In the genomic region with DNA sequence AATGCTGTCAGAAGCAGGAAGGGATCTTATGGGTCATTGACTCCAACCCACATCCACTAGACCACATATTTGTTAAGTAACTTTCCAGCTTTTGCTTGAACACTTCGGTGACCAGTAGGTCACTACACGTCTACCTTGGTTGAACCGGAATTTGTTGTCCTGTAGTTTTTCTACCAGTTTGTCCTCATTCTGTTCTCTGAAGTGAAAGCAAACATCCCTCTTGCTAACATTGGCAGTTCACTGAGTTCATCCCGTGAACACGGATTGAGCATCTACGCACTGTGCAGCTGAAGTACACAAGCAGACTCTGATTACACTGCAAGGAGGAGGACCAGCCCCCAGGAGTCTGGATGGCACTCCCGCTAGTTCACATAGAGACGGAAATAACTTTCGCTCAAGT, we compare ENCODE assay signal across 16 cellular contexts.
DNase-seq lines count a peak whose midpoint lies in the region; ATAC-seq, FAIRE-seq and TF ChIP-seq lines count a peak whose summit lies in the region.
"Had no signal": no experiment of that assay in that cellular context is flagged by ENCODE, and none has a peak within 500 bp of the region (broad histone marks: within the 10 kb centered on the region; RNA-seq: fewer than 3 reads in every experiment).

No MANE protein-coding gene starts in this region.

- H4K20me1 ChIP-seq in neural cell (ENCODE audit: insufficient read depth): no peaks in the 10 kb centered on the region

- no peaks in the 10 kb centered on the region for H3K9me2 ChIP-seq in neural cell (ENCODE audit: insufficient read depth, low read length)

- H3K4me1 Mint-ChIP-seq in WTC11: peaks cover 57% of the 10 kb centered on the region
- H3K4me1 Mint-ChIP-seq: activated CD4-positive, alpha-beta memory T cell treated with anti-CD3 and anti-CD28 coated beads, Interleukin-2, amount 10 ng/mL, durations not matched to agents 7 days and 5 days; activated naive CD8-positive, alpha-beta T cell treated with anti-CD3 and anti-CD28 coated beads, Interleukin-2, amount 10 ng/mL, durations not matched to agents 7 days and 5 days; immature natural killer cell had no signal

- peaks cover 12% of the 10 kb centered on the region for H3K36me3 Mint-ChIP-seq in WTC11

- TF ChIP-seq EP300 in neural cell (conservative IDR thresholded peaks at IDR 0.05; ENCODE audit: poor library complexity, severe bottlenecking): no peak
- TF ChIP-seq EP300 in gastroesophageal sphincter (IDR thresholded peaks at IDR 0.05): no peak

- H3K27ac Mint-ChIP-seq in WTC11: no peak overlapping the region
- H3K27ac Mint-ChIP-seq: activated CD4-positive, alpha-beta memory T cell treated with anti-CD3 and anti-CD28 coated beads, Interleukin-2, amount 10 ng/mL, durations not matched to agents 7 days and 5 days; activated naive CD8-positive, alpha-beta T cell treated with anti-CD3 and anti-CD28 coated beads, Interleukin-2, amount 10 ng/mL, durations not matched to agents 7 days and 5 days; activated T-cell treated with anti-CD3 and anti-CD28 coated beads, Interleukin-2, amount 50 U/mL, for 72 hours; immature natural killer cell had no signal

- H3K9ac ChIP-seq in neural cell (ENCODE audit: low read length): peak overlapping the region; percentile 21

- peak overlapping the region; percentile 19 for H3K4me3 ChIP-seq in neural cell (ENCODE audit: low read length)
- no peak overlapping the region for H3K4me3 ChIP-seq in gastroesophageal sphincter
- H3K4me3 ChIP-seq: SK-N-MC had no signal

- H3K36me3 ChIP-seq in neural cell (ENCODE audit: insufficient read depth, low read length) (peaks cover 6% of the 10 kb centered on the region), gastroesophageal sphincter (peaks cover 0 to 26% of the 10 kb centered on the region in 2 donors)

- WGBS in gastroesophageal sphincter (ENCODE audit: low coverage in 1 of 2), 2 donors: 58 to 70% methylated on average over 8 to 9 of the region's 9 CpGs

- H3K79me2 ChIP-seq in neural cell (replicated peaks; ENCODE audit: insufficient read depth, low read length): no peaks in the 10 kb centered on the region

- H3K4me2 ChIP-seq in neural cell (ENCODE audit: low read length): no peak overlapping the region

- TF ChIP-seq CTCF in neural cell (IDR thresholded peaks at IDR 0.05; ENCODE audit: poor library complexity, severe bottlenecking) (no peak), gastroesophageal sphincter (IDR thresholded peaks at IDR 0.05) (no peak), WTC11 (IDR thresholded peaks at IDR 0.05) (no peak)

- no peak for TF ChIP-seq RAD21 in neural cell (conservative IDR thresholded peaks at IDR 0.05)

- no peaks in the 10 kb centered on the region for H3K9me3 ChIP-seq in neural cell (ENCODE audit: low read length)
- H3K9me3 ChIP-seq in gastroesophageal sphincter: no peaks in the 10 kb centered on the region

- H2AFZ ChIP-seq in neural cell (ENCODE audit: low read depth, low read length): no peak overlapping the region

- POLR2A ChIA-PET in WTC11 (lab: Charles Lee): no interaction called here

- H3K4me3 Mint-ChIP-seq in WTC11: no peak overlapping the region
- H3K4me3 Mint-ChIP-seq: activated CD4-positive, alpha-beta memory T cell treated with anti-CD3 and anti-CD28 coated beads, Interleukin-2, amount 10 ng/mL, durations not matched to agents 7 days and 5 days; activated naive CD8-positive, alpha-beta T cell treated with anti-CD3 and anti-CD28 coated beads, Interleukin-2, amount 10 ng/mL, durations not matched to agents 7 days and 5 days; activated T-cell treated with anti-CD3 and anti-CD28 coated beads, Interleukin-2, amount 50 U/mL, for 72 hours; immature natural killer cell had no signal

- peaks cover 0 to 24% (median 13%) of the 10 kb centered on the region in 3 donors for H3K4me1 ChIP-seq in gastroesophageal sphincter

- DNase-seq in RCC 7860 (ENCODE audit: low spot score): peak; percentile 51
- DNase-seq in fibroblast of peridontal ligament (ENCODE audit: extremely low read depth): peak; percentile 62
- no peak for DNase-seq in WTC11 (ENCODE audit: low spot score)
- DNase-seq in NOMO-1 (lab: John Stamatoyannopoulos, UW; ENCODE audit: unreplicated experiment in 2 of 2): no peak
- DNase-seq: activated CD4-positive, alpha-beta memory T cell treated with anti-CD3 and anti-CD28 coated beads, Interleukin-2, amount 10 ng/mL, durations not matched to agents 7 days and 5 days; activated naive CD8-positive, alpha-beta T cell treated with anti-CD3 and anti-CD28 coated beads, Interleukin-2, amount 10 ng/mL, durations not matched to agents 7 days and 5 days; activated T-cell treated with anti-CD3 and anti-CD28 coated beads, Interleukin-2, amount 50 U/mL, for 72 hours; central memory CD4-positive, alpha-beta T cell; glutamatergic neuron; immature natural killer cell; NCI-H1436 treated with DMSO at 0.1 percent for 48 hours had no signal

- ATAC-seq in gastroesophageal sphincter (no peak), WTC11 (no peak)
- ATAC-seq in activated CD4-positive, CD25-positive, alpha-beta regulatory T cell treated with anti-CD3 and anti-CD28 coated beads, Interleukin-2, amount 50 U/mL, for 24 hours: no peak
- ATAC-seq: activated T-cell treated with anti-CD3 and anti-CD28 coated beads, Interleukin-2, amount 50 U/mL, for 72 hours had no signal

- CTCF ChIA-PET in WTC11 (lab: Charles Lee): no interaction called here

- peaks cover 79% of the 10 kb centered on the region for H3K27me3 Mint-ChIP-seq in WTC11 (ENCODE audit: low read depth)

- H3K27me3 ChIP-seq in neural cell (ENCODE audit: insufficient read depth, low read depth, low read length) (no peaks in the 10 kb centered on the region), gastroesophageal sphincter (no peaks in the 10 kb centered on the region)

- no peaks in the 10 kb centered on the region for H3F3A ChIP-seq in neural cell (ENCODE audit: insufficient read depth, low read length, poor library complexity, severe bottlenecking)

- TF ChIP-seq POLR2A in gastroesophageal sphincter (IDR thresholded peaks at IDR 0.05): no peak

- FAIRE-seq in RCC 7860 (lab: Jason Lieb, UNC): peak; percentile 93
- FAIRE-seq: endometrium had no signal

- H3K9me3 Mint-ChIP-seq in WTC11: no peaks in the 10 kb centered on the region
- H3K9me3 Mint-ChIP-seq: activated CD4-positive, alpha-beta memory T cell treated with anti-CD3 and anti-CD28 coated beads, Interleukin-2, amount 10 ng/mL, durations not matched to agents 7 days and 5 days; activated naive CD8-positive, alpha-beta T cell treated with anti-CD3 and anti-CD28 coated beads, Interleukin-2, amount 10 ng/mL, durations not matched to agents 7 days and 5 days; activated T-cell treated with anti-CD3 and anti-CD28 coated beads, Interleukin-2, amount 50 U/mL, for 72 hours; immature natural killer cell had no signal

- H3K27ac ChIP-seq in neural cell (ENCODE audit: low read length) (peak overlapping the region; percentile 72), gastroesophageal sphincter (peak overlapping the region in 1 of 4 donors; percentile 1)
- H3K27ac ChIP-seq: SK-N-MC had no signal

TF ChIP-seq in neural cell, 6 proteins besides CTCF, POLR2A, EP300 and RAD21 (continues in another document):
- TF ChIP-seq POLR2AphosphoS5 (IDR thresholded peaks at IDR 0.05): peak; percentile 20

TF ChIP-seq in WTC11, 78 proteins besides CTCF, POLR2A, EP300 and RAD21:
- TF ChIP-seq, protein P1, sequence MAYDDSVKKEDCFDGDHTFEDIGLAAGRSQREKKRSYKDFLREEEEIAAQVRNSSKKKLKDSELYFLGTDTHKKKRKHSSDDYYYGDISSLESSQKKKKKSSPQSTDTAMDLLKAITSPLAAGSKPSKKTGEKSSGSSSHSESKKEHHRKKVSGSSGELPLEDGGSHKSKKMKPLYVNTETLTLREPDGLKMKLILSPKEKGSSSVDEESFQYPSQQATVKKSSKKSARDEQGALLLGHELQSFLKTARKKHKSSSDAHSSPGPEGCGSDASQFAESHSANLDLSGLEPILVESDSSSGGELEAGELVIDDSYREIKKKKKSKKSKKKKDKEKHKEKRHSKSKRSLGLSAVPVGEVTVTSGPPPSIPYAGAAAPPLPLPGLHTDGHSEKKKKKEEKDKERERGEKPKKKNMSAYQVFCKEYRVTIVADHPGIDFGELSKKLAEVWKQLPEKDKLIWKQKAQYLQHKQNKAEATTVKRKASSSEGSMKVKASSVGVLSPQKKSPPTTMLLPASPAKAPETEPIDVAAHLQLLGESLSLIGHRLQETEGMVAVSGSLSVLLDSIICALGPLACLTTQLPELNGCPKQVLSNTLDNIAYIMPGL (CRISPR knock-in tag; IDR thresholded peaks at IDR 0.05): no peak
- no peak for TF ChIP-seq ESRRA (CRISPR knock-in tag; IDR thresholded peaks at IDR 0.05; ENCODE audit: borderline replicate concordance)
- TF ChIP-seq, protein P2, sequence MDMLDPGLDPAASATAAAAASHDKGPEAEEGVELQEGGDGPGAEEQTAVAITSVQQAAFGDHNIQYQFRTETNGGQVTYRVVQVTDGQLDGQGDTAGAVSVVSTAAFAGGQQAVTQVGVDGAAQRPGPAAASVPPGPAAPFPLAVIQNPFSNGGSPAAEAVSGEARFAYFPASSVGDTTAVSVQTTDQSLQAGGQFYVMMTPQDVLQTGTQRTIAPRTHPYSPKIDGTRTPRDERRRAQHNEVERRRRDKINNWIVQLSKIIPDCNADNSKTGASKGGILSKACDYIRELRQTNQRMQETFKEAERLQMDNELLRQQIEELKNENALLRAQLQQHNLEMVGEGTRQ (CRISPR knock-in tag; IDR thresholded peaks at IDR 0.05): no peak
- TF ChIP-seq ELF4 (CRISPR knock-in tag; IDR thresholded peaks at IDR 0.05; ENCODE audit: low read depth): no peak
- TF ChIP-seq ZNF671 (CRISPR knock-in tag; IDR thresholded peaks at IDR 0.05): no peak
- no peak for TF ChIP-seq ZNF121 (CRISPR knock-in tag; IDR thresholded peaks at IDR 0.05)
TF ChIP-seq in WTC11: peak in this region for 0.

Comparison
In these comparisons a context has a peak if more than half of its experiments do, and no peak if none do; other contexts are left out.
1. DNase-seq: peak in RCC 7860 (single experiment) and fibroblast of peridontal ligament (single experiment); none in WTC11 (single experiment) and NOMO-1 (0 of 2).